10 cellular contexts compared by ENCODE assay signal in the genomic region with DNA sequence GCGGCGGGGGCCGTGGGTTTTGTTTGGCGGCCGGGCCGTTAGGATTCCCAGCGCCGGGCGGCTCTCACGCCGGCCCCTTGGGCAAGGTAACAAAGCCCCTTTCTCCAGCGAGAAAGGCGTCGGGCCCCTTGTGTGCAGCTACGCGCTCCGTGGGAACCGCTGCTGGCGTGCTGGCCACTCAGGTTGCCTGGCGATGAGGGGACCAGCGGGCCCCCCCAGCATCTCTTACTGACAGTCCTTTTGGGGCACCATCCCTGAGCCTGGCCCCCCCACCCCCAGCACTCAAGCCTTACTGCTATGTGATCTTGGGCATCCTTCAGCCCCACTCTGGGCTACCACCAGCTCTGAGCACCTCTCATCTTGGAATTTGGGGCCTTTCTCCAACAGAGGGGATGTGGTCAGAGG. TPM values are rescaled to one million over a fixed set of nuclear protein-coding genes. Genes with fewer than 3 reads are reported as not detected.
A peak's percentile ranks its signal among the peaks of the same experiment; 100 is the strongest.
DNase-seq lines count a peak whose midpoint lies in the region; ATAC-seq and TF ChIP-seq lines count a peak whose summit lies in the region.
"Had no signal": no experiment of that assay in that cellular context is flagged by ENCODE, and none has a peak within 500 bp of the region (broad histone marks: within the 10 kb centered on the region; RNA-seq: fewer than 3 reads in every experiment).

No MANE protein-coding gene starts in this region.

- peaks cover 0 to 49% (median 13%) of the 10 kb centered on the region in 4 donors for H3K4me1 Mint-ChIP-seq in CD4-positive, CD25-positive, alpha-beta regulatory T cell
- peaks cover 18 to 38% of the 10 kb centered on the region in 2 donors for H3K4me1 Mint-ChIP-seq in effector memory CD8-positive, alpha-beta T cell (ENCODE audit: low read depth in 2 of 2)

- H3K27me3 ChIP-seq in CD4-positive, CD25-positive, alpha-beta regulatory T cell (ENCODE audit: control insufficient read depth, insufficient read depth, low read length): no peaks in the 10 kb centered on the region
- no peaks in the 10 kb centered on the region for H3K27me3 ChIP-seq in OCI-LY3 (ENCODE audit: low read depth, low read length)
- no peaks in the 10 kb centered on the region for H3K27me3 ChIP-seq in osteoblast (ENCODE audit: insufficient read depth, low read length)

- no peak for ATAC-seq in CD4-positive, CD25-positive, alpha-beta regulatory T cell (ENCODE audit: low read depth in 2 of 2)
- ATAC-seq in effector memory CD8-positive, alpha-beta T cell (replicated peaks): no peak

- DNase-seq in CD4-positive, CD25-positive, alpha-beta regulatory T cell: peak in 2 of 3 donors; percentile 10 to 32
- DNase-seq in effector memory CD8-positive, alpha-beta T cell: no peak
- DNase-seq in osteoblast (ENCODE audit: insufficient read length, low spot score, missing footprints): no peak
- no peak for DNase-seq in effector CD4-positive, alpha-beta T cell
- no peak for DNase-seq in MV-4-11 (lab: John Stamatoyannopoulos, UW)
- DNase-seq in GM03348 (ENCODE audit: low spot score): no peak
- DNase-seq in NCI-H1105 (lab: John Stamatoyannopoulos, UW): no peak
- DNase-seq: NCI-H2029 had no signal

- H3K27me3 Mint-ChIP-seq in CD4-positive, CD25-positive, alpha-beta regulatory T cell: no peaks in the 10 kb centered on the region
- no peaks in the 10 kb centered on the region for H3K27me3 Mint-ChIP-seq in effector memory CD8-positive, alpha-beta T cell

- H2AFZ ChIP-seq in OCI-LY3 (ENCODE audit: low read depth, low read length) (no peak overlapping the region), osteoblast (ENCODE audit: low read length) (no peak overlapping the region)

- peak overlapping the region; percentile 83 for H3K27ac ChIP-seq in CD4-positive, CD25-positive, alpha-beta regulatory T cell (ENCODE audit: insufficient read depth, low read length, poor library complexity, severe bottlenecking)
- H3K27ac ChIP-seq in OCI-LY3 (ENCODE audit: low read length) (peak overlapping the region; percentile 88), osteoblast (ENCODE audit: low read depth, low read length) (peak overlapping the region; percentile 44)
- H3K27ac ChIP-seq: cardiac muscle cell had no signal

- H3K79me2 ChIP-seq in OCI-LY3 (ENCODE audit: low read length) (peaks cover 58% of the 10 kb centered on the region), osteoblast (ENCODE audit: insufficient read depth, low read length) (peaks cover 36% of the 10 kb centered on the region)

- peaks cover 27% of the 10 kb centered on the region for H3K36me3 ChIP-seq in CD4-positive, CD25-positive, alpha-beta regulatory T cell (ENCODE audit: control insufficient read depth, insufficient read depth, low read length)
- H3K36me3 ChIP-seq in OCI-LY3 (replicated peaks; ENCODE audit: low read depth, low read length): peaks cover 26% of the 10 kb centered on the region
- peaks cover 10% of the 10 kb centered on the region for H3K36me3 ChIP-seq in osteoblast (ENCODE audit: insufficient read depth, low read length)
- H3K36me3 ChIP-seq: cardiac muscle cell had no signal

- H3K4me1 ChIP-seq in CD4-positive, CD25-positive, alpha-beta regulatory T cell (ENCODE audit: control insufficient read depth, insufficient read depth, low read length, poor library complexity, severe bottlenecking): peaks cover 73% of the 10 kb centered on the region
- H3K4me1 ChIP-seq in OCI-LY3 (ENCODE audit: low read length) (peaks cover 60% of the 10 kb centered on the region), osteoblast (ENCODE audit: insufficient read depth, low read length) (peaks cover 57% of the 10 kb centered on the region)

- peak overlapping the region; percentile 89 to 97 (median 89) for H3K27ac Mint-ChIP-seq in CD4-positive, CD25-positive, alpha-beta regulatory T cell
- H3K27ac Mint-ChIP-seq in effector memory CD8-positive, alpha-beta T cell: peak overlapping the region; percentile 91 to 97

- H3K9ac ChIP-seq in OCI-LY3 (ENCODE audit: low read length): peak overlapping the region; percentile 78

- H4K20me1 ChIP-seq in OCI-LY3 (ENCODE audit: insufficient read depth, low read length) (peaks cover 47% of the 10 kb centered on the region), osteoblast (ENCODE audit: insufficient read depth, low read length) (peaks cover 43% of the 10 kb centered on the region)

- H3K9me3 ChIP-seq in CD4-positive, CD25-positive, alpha-beta regulatory T cell (ENCODE audit: control insufficient read depth in 2 of 2, low read length in 2 of 2): no peaks in the 10 kb centered on the region
- H3K9me3 ChIP-seq in OCI-LY3 (ENCODE audit: insufficient read depth, low read length) (no peaks in the 10 kb centered on the region), osteoblast (ENCODE audit: low read depth, low read length) (no peaks in the 10 kb centered on the region)

- H3K9me3 Mint-ChIP-seq in CD4-positive, CD25-positive, alpha-beta regulatory T cell: peaks cover 0 to 1% (median 0%) of the 10 kb centered on the region in 7 donors
- no peaks in the 10 kb centered on the region for H3K9me3 Mint-ChIP-seq in effector memory CD8-positive, alpha-beta T cell

- peak overlapping the region; percentile 90 for H3K4me3 ChIP-seq in CD4-positive, CD25-positive, alpha-beta regulatory T cell (ENCODE audit: low read depth, low read length)
- peak overlapping the region; percentile 100 for H3K4me3 ChIP-seq in OCI-LY3 (ENCODE audit: low read length)
- H3K4me3 ChIP-seq in osteoblast (ENCODE audit: insufficient read depth, low read length): peak overlapping the region; percentile 88
- H3K4me3 ChIP-seq: cardiac muscle cell had no signal

- TF ChIP-seq CTCF in OCI-LY3 (IDR thresholded peaks at IDR 0.05; ENCODE audit: low read depth, low read length) (no peak), osteoblast (IDR thresholded peaks at IDR 0.05; ENCODE audit: extremely low read depth, low read depth, low read length) (no peak)

- peak overlapping the region; percentile 93 to 100 (median 98) for H3K4me3 Mint-ChIP-seq in CD4-positive, CD25-positive, alpha-beta regulatory T cell
- H3K4me3 Mint-ChIP-seq in effector memory CD8-positive, alpha-beta T cell: peak overlapping the region; percentile 95 to 98

- peaks cover 18% of the 10 kb centered on the region for H3K36me3 Mint-ChIP-seq in CD4-positive, CD25-positive, alpha-beta regulatory T cell
- H3K36me3 Mint-ChIP-seq in effector memory CD8-positive, alpha-beta T cell (ENCODE audit: insufficient read depth): peaks cover 65% of the 10 kb centered on the region

- H3K4me2 ChIP-seq in OCI-LY3 (ENCODE audit: low read length) (peak overlapping the region; percentile 97), osteoblast (ENCODE audit: insufficient read depth, low read length) (peak overlapping the region; percentile 96)

RNA-seq across cellular contexts. Expression of a gene that starts 1.8 kb away (rescaled TPM):
- total RNA-seq in CD4-positive, CD25-positive, alpha-beta regulatory T cell: 215 TPM
- polyA plus RNA-seq in CD4-positive, CD25-positive, alpha-beta regulatory T cell: 1 to 10 TPM; 2.1 to 7.3 (median 2.8) TPM
- total RNA-seq in osteoblast: 16.2 and 21.0 TPM in 2 replicates

RNA-seq across cellular contexts. Expression of a gene that starts 34.0 kb away (rescaled TPM):
- 24.6 TPM for total RNA-seq in CD4-positive, CD25-positive, alpha-beta regulatory T cell
- polyA plus RNA-seq in CD4-positive, CD25-positive, alpha-beta regulatory T cell: 10 to 100 TPM; 21.4 to 36.6 (median 32.1) TPM
- 23.9 and 28.2 TPM in 2 replicates for total RNA-seq in osteoblast

RNA-seq across cellular contexts. Expression of a gene that starts 37.4 kb away (rescaled TPM):
- 6.6 TPM for total RNA-seq in CD4-positive, CD25-positive, alpha-beta regulatory T cell
- 1 to 10 TPM in 1 of 4 donors, under 1 TPM in 3; 0.69 to 1.5 (median 0.91) TPM for polyA plus RNA-seq in CD4-positive, CD25-positive, alpha-beta regulatory T cell
- 15.3 and 18.8 TPM in 2 replicates for total RNA-seq in osteoblast

RNA-seq across cellular contexts. Expression of a gene that starts 45.1 kb away (rescaled TPM):
- not detected for total RNA-seq in CD4-positive, CD25-positive, alpha-beta regulatory T cell
- not detected for polyA plus RNA-seq in CD4-positive, CD25-positive, alpha-beta regulatory T cell
- total RNA-seq in osteoblast: not detected in 2 replicates
- total RNA-seq: cardiac muscle cell had no signal
- polyA plus RNA-seq: cardiac muscle cell had no signal

Comparison
In these comparisons a context has a peak if more than half of its experiments do, and no peak if none do; other contexts are left out.
1. DNase-seq: peak in CD4-positive, CD25-positive, alpha-beta regulatory T cell (2 of 3); none in effector memory CD8-positive, alpha-beta T cell (0 of 3), osteoblast (single experiment), effector CD4-positive, alpha-beta T cell (single experiment), MV-4-11 (single experiment), GM03348 (single experiment) and NCI-H1105 (single experiment).
2. Peak in every context shown above with its lines, with median percentiles within 50 percentile points of each other: H3K27ac ChIP-seq and H3K4me3 ChIP-seq.